Comparison of ENCODE assay signal across 23 cellular contexts in the genomic region with DNA sequence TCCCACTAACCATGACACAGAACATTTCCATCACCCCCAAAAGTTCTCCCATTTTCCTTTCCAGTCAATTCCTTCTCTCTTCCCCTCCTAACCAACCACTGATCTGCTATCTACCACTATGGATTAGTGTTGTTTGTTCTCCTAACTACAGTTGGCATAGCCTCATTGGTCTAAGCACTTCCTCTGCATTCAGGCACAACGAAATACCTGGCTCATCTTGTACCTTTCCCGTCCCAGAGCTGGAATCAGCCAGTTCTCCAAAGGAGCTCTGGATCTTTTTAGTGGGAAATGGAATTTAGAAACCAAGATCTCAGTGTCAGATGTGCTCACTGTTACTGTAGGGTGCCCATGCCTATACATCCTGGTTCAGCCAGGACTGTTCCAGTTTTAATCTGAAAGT. TPM values are rescaled to one million over a fixed set of nuclear protein-coding genes. Genes with fewer than 3 reads are reported as not detected.
DNase-seq lines count a peak whose midpoint lies in the region; ATAC-seq and TF ChIP-seq lines count a peak whose summit lies in the region.
"Had no signal": no experiment of that assay in that cellular context is flagged by ENCODE, and none has a peak within 500 bp of the region (broad histone marks: within the 10 kb centered on the region; RNA-seq: fewer than 3 reads in every experiment).

No MANE protein-coding gene starts in this region.

- H3K27me3 Mint-ChIP-seq in HFFc6 (ENCODE audit: insufficient read depth) (peaks cover 3% of the 10 kb centered on the region), neural crest cell (ENCODE audit: low read depth) (no peaks in the 10 kb centered on the region)
- H3K27me3 Mint-ChIP-seq in activated CD8-positive, alpha-beta T cell treated with anti-CD3 and anti-CD28 coated beads for 36 hours = no peaks in the 10 kb centered on the region

- H3K9me3 Mint-ChIP-seq in HFFc6 (no peaks in the 10 kb centered on the region), neural crest cell (no peaks in the 10 kb centered on the region)
- H3K9me3 Mint-ChIP-seq in activated CD8-positive, alpha-beta T cell treated with anti-CD3 and anti-CD28 coated beads for 36 hours = no peaks in the 10 kb centered on the region

- POLR2A ChIA-PET in activated CD8-positive, alpha-beta T cell treated with anti-CD3 and anti-CD28 coated beads for 36 hours (lab: Charles Lee) = interaction anchor here (0.6 kb wide), 1 partner anchor 181 kb away, joined by 3 read pairs; no protein-coding TSS in a partner anchor

- H3K4me1 Mint-ChIP-seq in HFFc6 (ENCODE audit: low read depth) (peaks cover 15% of the 10 kb centered on the region), neural crest cell (peaks cover 14% of the 10 kb centered on the region)
- peaks cover 20% of the 10 kb centered on the region for H3K4me1 Mint-ChIP-seq in activated CD8-positive, alpha-beta T cell treated with anti-CD3 and anti-CD28 coated beads for 36 hours (ENCODE audit: low read depth)

- no peak overlapping the region for H3K4me3 Mint-ChIP-seq in HFFc6
- peak overlapping the region; percentile 13 for H3K4me3 Mint-ChIP-seq in neural crest cell
- H3K4me3 Mint-ChIP-seq in activated CD8-positive, alpha-beta T cell treated with anti-CD3 and anti-CD28 coated beads for 36 hours = no peak overlapping the region

- intact Hi-C loops in activated CD8-positive, alpha-beta T cell treated with anti-CD3 and anti-CD28 coated beads for 36 hours (cut with micrococcal nuclease) = loop anchor here (10.0 kb wide), 1 partner anchor 252 kb away; no protein-coding TSS in a partner anchor

- ATAC-seq in activated CD8-positive, alpha-beta T cell treated with anti-CD3 and anti-CD28 coated beads for 36 hours = no peak
- ATAC-seq in GM18502 (IDR thresholded peaks at IDR 0.05; ENCODE audit: poor library complexity, unreplicated experiment) (no peak), HG03108 (IDR thresholded peaks at IDR 0.05; ENCODE audit: unreplicated experiment) (no peak)

- DNase-seq in HFFc6 (no peak), neural crest cell (ENCODE audit: low read depth, low spot score) (no peak)
- DNase-seq in activated CD8-positive, alpha-beta T cell treated with anti-CD3 and anti-CD28 coated beads for 36 hours = no peak
- DNase-seq: ACHN; GDM1; KBM-7; MM.1S; NCI-H1092 treated with DMSO at 0.1 percent for 48 hours; NCI-H146; NCI-H2029; NCI-H226; NCI-H524; NCI-H774; NK-92 treated with Interleukin-12 subunit alpha and Interleukin-12 subunit beta, amount 100 ng/mL, for 24 hours; SHP77 treated with DMSO at 0.1 percent for 48 hours had no signal

- TF ChIP-seq CTCF in 22Rv1 (IDR thresholded peaks at IDR 0.05) (no peak), C4-2B (conservative IDR thresholded peaks at IDR 0.05) (no peak), HFFc6 (IDR thresholded peaks at IDR 0.05) (no peak), neural crest cell (conservative IDR thresholded peaks at IDR 0.05) (no peak)
- no peak for TF ChIP-seq CTCF in activated CD8-positive, alpha-beta T cell treated with anti-CD3 and anti-CD28 coated beads for 36 hours (IDR thresholded peaks at IDR 0.05)

- H3K27ac Mint-ChIP-seq in HFFc6 (peak overlapping the region; percentile 3; the same call in 1 of the 2 replicates), neural crest cell (ENCODE audit: unreplicated experiment) (no peak overlapping the region)
- no peak overlapping the region for H3K27ac Mint-ChIP-seq in activated CD8-positive, alpha-beta T cell treated with anti-CD3 and anti-CD28 coated beads for 36 hours

- H3K36me3 Mint-ChIP-seq in HFFc6 (ENCODE audit: low read depth) (peaks cover 17% of the 10 kb centered on the region), neural crest cell (ENCODE audit: low read depth) (peaks cover 9% of the 10 kb centered on the region)
- H3K36me3 Mint-ChIP-seq in activated CD8-positive, alpha-beta T cell treated with anti-CD3 and anti-CD28 coated beads for 36 hours (ENCODE audit: low read depth) = peaks cover 26% of the 10 kb centered on the region

- CTCF ChIA-PET in activated CD8-positive, alpha-beta T cell treated with anti-CD3 and anti-CD28 coated beads for 36 hours (lab: Charles Lee) = interaction anchor here (1.2 to 1.3 kb wide), 2 partner anchors 31 to 38 kb away, joined by 3 to 4 read pairs; no protein-coding TSS in a partner anchor

- H3K27ac ChIP-seq in 22Rv1 (0 out of 2 replicates have a peak overlapping the region, but pooled peaks have one; percentile 14), C4-2B (peak overlapping the region; percentile 16; the same call in 1 of the 2 replicates)
- H3K27ac ChIP-seq: BLaER1, HL-60, RWPE1, SK-N-MC had no signal

RNA-seq across cellular contexts. Expression of a gene that starts 4.0 kb away (rescaled TPM):
- 10 to 100 TPM; 64.0 to 73.5 (median 68.7) TPM for total RNA-seq in HFFc6 (2021; fragmentation: NEBNext Ultra II Directional; extraction: Animal tissue kit (Norgen Biotek cat#: 25700))
- total RNA-seq in neural crest cell = 126 and 128 TPM in 2 replicates
- total RNA-seq in activated CD8-positive, alpha-beta T cell treated with anti-CD3 and anti-CD28 coated beads for 36 hours = 10 to 100 TPM; 79.9 to 80.6 TPM

RNA-seq across cellular contexts. Expression of a gene that starts 30.2 kb away (rescaled TPM):
- 10 to 100 TPM; 73.2 to 87.6 (median 75.3) TPM for total RNA-seq in HFFc6 (2021; fragmentation: NEBNext Ultra II Directional; extraction: Animal tissue kit (Norgen Biotek cat#: 25700))
- total RNA-seq in neural crest cell = 91.9 and 96.7 TPM in 2 replicates
- total RNA-seq in activated CD8-positive, alpha-beta T cell treated with anti-CD3 and anti-CD28 coated beads for 36 hours = 100 to 1,000 TPM in 1 of 2 experiments, 10 to 100 TPM in 1; 95.5 to 105 TPM

RNA-seq across cellular contexts. Expression of a gene that starts 38.6 kb away (rescaled TPM):
- 10 to 100 TPM; 25.6 to 39.9 (median 38.7) TPM for total RNA-seq in HFFc6 (2021; fragmentation: NEBNext Ultra II Directional; extraction: Animal tissue kit (Norgen Biotek cat#: 25700))
- 419 and 443 TPM in 2 replicates for total RNA-seq in neural crest cell
- total RNA-seq in activated CD8-positive, alpha-beta T cell treated with anti-CD3 and anti-CD28 coated beads for 36 hours = 10 to 100 TPM; 70.8 to 74.1 TPM
